ENCODE assay signal across 32 cellular contexts in the genomic region with DNA sequence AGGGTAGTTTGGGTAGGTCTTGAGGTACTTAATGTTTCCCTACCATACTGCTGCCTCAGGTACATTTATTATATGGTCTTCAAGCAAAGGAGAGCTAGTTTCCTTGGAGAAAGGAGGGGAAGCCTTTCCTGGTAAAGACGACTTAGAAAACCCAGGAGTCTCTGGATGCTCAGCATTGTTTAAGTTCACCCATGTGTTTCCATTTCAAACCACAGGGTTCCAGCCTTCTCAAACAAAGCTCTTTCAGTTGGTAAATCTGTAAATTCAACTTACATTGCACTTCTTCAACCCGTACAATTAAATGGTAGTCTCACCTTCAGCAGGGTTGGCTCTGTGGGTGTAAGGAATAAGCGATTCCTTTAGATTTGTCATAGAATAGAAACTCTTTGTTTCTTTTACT.
"Had no signal": no experiment of that assay in that cellular context is flagged by ENCODE, and none has a peak within 500 bp of the region (broad histone marks: within the 10 kb centered on the region; RNA-seq: fewer than 3 reads in every experiment).

No MANE protein-coding gene starts in this region.

- H3K4me1 ChIP-seq: adrenal gland, body of pancreas, breast epithelium, Peyer's patch, SJSA1 had no signal

- H3K27me3 ChIP-seq: adrenal gland, body of pancreas, breast epithelium, Peyer's patch, SJSA1 had no signal

- H3K9me3 ChIP-seq: adrenal gland, body of pancreas, Peyer's patch, SJSA1, SK-N-SH had no signal

- H3K27ac ChIP-seq: adrenal gland, body of pancreas, breast epithelium, Peyer's patch, SJSA1 had no signal

- ATAC-seq: activated naive CD4-positive, alpha-beta T cell treated with anti-CD3 and anti-CD28 coated beads, Interleukin-2, amount 50 U/mL, for 72 hours; activated T-cell treated with anti-CD3 and anti-CD28 coated beads, Interleukin-2, amount 50 U/mL, for 4 hours; body of pancreas; PC-3 had no signal

- H3K4me2 ChIP-seq: SK-N-SH had no signal

- H3K4me3 ChIP-seq: adrenal gland, body of pancreas, breast epithelium, Peyer's patch, SJSA1 had no signal

- H3K27me3 Mint-ChIP-seq: activated B cell treated with CpG ODN at 0.5 μM for 24 hours; activated CD4-positive, alpha-beta memory T cell treated with anti-CD3 and anti-CD28 coated beads for 36 hours had no signal

- DNase-seq: activated B cell treated with CpG ODN at 0.5 μM for 24 hours; activated CD4-positive, alpha-beta memory T cell treated with anti-CD3 and anti-CD28 coated beads for 36 hours; activated CD4-positive, alpha-beta T cell treated with anti-CD3 and anti-CD28 coated beads for 4 hours; activated CD4-positive, alpha-beta T cell treated with anti-CD3 and anti-CD28 coated beads, Interleukin-2, amount 50 U/mL, for 1 hour; activated CD4-positive, CD25-positive, alpha-beta regulatory T cell treated with anti-CD3 and anti-CD28 coated beads, Interleukin-2, amount 50 U/mL, for 72 hours; activated CD8-positive, alpha-beta memory T cell treated with anti-CD3 and anti-CD28 coated beads, Interleukin-2, amount 50 U/mL, for 4 hours; activated gamma-delta T cell treated with Interleukin-2 at 50 U/mL for 16 hours; activated naive CD4-positive, alpha-beta T cell treated with anti-CD3 and anti-CD28 coated beads for 36 hours; activated T-cell treated with anti-CD3 and anti-CD28 coated beads for 4 hours; activated T-cell treated with anti-CD3 and anti-CD28 coated beads, Interleukin-2, amount 50 U/mL, for 4 hours; adrenal gland; body of pancreas; Karpas-422; NCI-H1105; NCI-H1436 treated with DMSO at 0.1 percent for 48 hours; NCI-H1694 treated with DMSO at 0.1 percent for 48 hours; NCI-H2029; NCI-H345; NCI-H524 treated with DMSO at 0.1 percent for 48 hours; PC-3; Peyer's patch; RPMI8226; SHP77 treated with DMSO at 0.1 percent for 48 hours; SK-N-SH had no signal

- H3K4me1 Mint-ChIP-seq: activated B cell treated with CpG ODN at 0.5 μM for 24 hours had no signal

- H3K36me3 ChIP-seq: adrenal gland, breast epithelium, Peyer's patch, SJSA1 had no signal

- H3K9ac ChIP-seq: SK-N-SH had no signal

- H3K27ac Mint-ChIP-seq: activated B cell treated with CpG ODN at 0.5 μM for 24 hours; activated CD4-positive, alpha-beta memory T cell treated with anti-CD3 and anti-CD28 coated beads for 36 hours; activated naive CD4-positive, alpha-beta T cell treated with anti-CD3 and anti-CD28 coated beads for 36 hours; activated naive CD4-positive, alpha-beta T cell treated with anti-CD3 and anti-CD28 coated beads, Interleukin-2, amount 50 U/mL, for 72 hours; activated T-helper 1 cell treated with anti-CD3 and anti-CD28 coated beads, Interleukin-12 subunit alpha, Interleukin-12 subunit beta, Interleukin-2, Interleukin-4 antibody, amounts not matched to agents 30 ng/mL and 10 ng/mL and 1 ng/mL, durations not matched to agents 14 hours and 24 hours and 36 hours; T-helper 1 cell treated with Interleukin-12 subunit alpha and Interleukin-12 subunit beta and Interleukin-4 antibody, amounts not matched to agents 30 μg/mL and 1 μg/mL, for 36 hours; T-helper 2 cell treated with Interferon-gamma antibody and Interleukin-4, amounts not matched to agents 5 μg/mL and 100 μg/mL, for 36 hours had no signal

- FAIRE-seq: astrocyte, TTC549 had no signal

- H3K4me3 Mint-ChIP-seq: activated B cell treated with CpG ODN at 0.5 μM for 24 hours; activated CD4-positive, alpha-beta memory T cell treated with anti-CD3 and anti-CD28 coated beads for 36 hours; activated naive CD4-positive, alpha-beta T cell treated with anti-CD3 and anti-CD28 coated beads for 36 hours; activated T-cell treated with anti-CD3 and anti-CD28 coated beads, Interleukin-2, amount 50 U/mL, for 4 hours; activated T-helper 1 cell treated with anti-CD3 and anti-CD28 coated beads, Interleukin-12 subunit alpha, Interleukin-12 subunit beta, Interleukin-2, Interleukin-4 antibody, amounts not matched to agents 30 ng/mL and 10 ng/mL and 1 ng/mL, durations not matched to agents 14 hours and 24 hours and 36 hours; T-helper 1 cell treated with Interleukin-12 subunit alpha and Interleukin-12 subunit beta and Interleukin-4 antibody, amounts not matched to agents 30 μg/mL and 1 μg/mL, for 36 hours; T-helper 2 cell treated with Interferon-gamma antibody and Interleukin-4, amounts not matched to agents 5 μg/mL and 100 μg/mL, for 36 hours had no signal
